ENCODE assay signal across 9 cellular contexts in genomic region chr15:84599906-84600305, GRCh38. TPM values are rescaled to one million over a fixed set of nuclear protein-coding genes. Genes with fewer than 3 reads are reported as not detected.
DNase-seq lines count a peak whose midpoint lies in the region; ATAC-seq, FAIRE-seq and TF ChIP-seq lines count a peak whose summit lies in the region.
"Had no signal": no experiment of that assay in that cellular context is flagged by ENCODE, and none has a peak within 500 bp of the region (broad histone marks: within the 10 kb centered on the region; RNA-seq: fewer than 3 reads in every experiment).

No MANE protein-coding gene starts in this region.

- H3K4me3 ChIP-seq in WI38 (ENCODE audit: low read depth, low read length) (peak overlapping the region; percentile 89), HepG2 (replicated peaks in 1 of 3; ENCODE audit: insufficient read depth in 1 of 3, low read depth in 2 of 3, low read length in 3 of 3) (peak overlapping the region; percentile 41 to 98 (median 78); a peak in 5 of 6 replicates), testis (peak overlapping the region; percentile 75 to 81), tibial nerve (peak overlapping the region in 2 of 4 donors; percentile 82 to 84)

- no peaks in the 10 kb centered on the region for H3K27me3 Mint-ChIP-seq in activated T-cell treated with anti-CD3 and anti-CD28 coated beads, Interleukin-2, amount 50 U/mL, for 72 hours (ENCODE audit: low read depth)

- peak overlapping the region; percentile 10; the same call in 1 of the 2 replicates for H3K9ac ChIP-seq in HepG2 (ENCODE audit: insufficient read depth, low read depth, low read length)

- no peak overlapping the region for H2AFZ ChIP-seq in HepG2 (ENCODE audit: low read length)

- no peak for FAIRE-seq in HepG2 (lab: Jason Lieb, UNC)
- FAIRE-seq: keratinocyte had no signal

- TF ChIP-seq CTCF in WI38 (IDR thresholded peaks at IDR 0.05; ENCODE audit: low read depth, low read length): no peak
- TF ChIP-seq CTCF in HepG2 (CRISPR knock-in tag; IDR thresholded peaks at IDR 0.05): no peak
- no peak for TF ChIP-seq CTCF in testis (IDR thresholded peaks at IDR 0.05)
- no peak for TF ChIP-seq CTCF in tibial nerve (IDR thresholded peaks at IDR 0.05)
- TF ChIP-seq CTCF in GM13977 (IDR thresholded peaks at IDR 0.05; ENCODE audit: extremely low read depth, insufficient read depth, missing control alignments): no peak

- peaks cover 28% of the 10 kb centered on the region for H3K79me2 ChIP-seq in HepG2 (ENCODE audit: insufficient read depth, low read length)

- no peaks in the 10 kb centered on the region for H3K9me3 ChIP-seq in HepG2 (ENCODE audit: low read length)
- H3K9me3 ChIP-seq in testis: no peaks in the 10 kb centered on the region
- H3K9me3 ChIP-seq in tibial nerve: no peaks in the 10 kb centered on the region

- POLR2A ChIA-PET in HepG2 (lab: Yijun Ruan, JAX): interaction anchor here (0.8 to 2.9 kb wide), 9 partner anchors 11 to 220 kb away, joined by 3 to 34 read pairs (median 9); partner anchors contain the start of genes NMB and WDR73

- no peak overlapping the region for H3K27ac Mint-ChIP-seq in activated T-cell treated with anti-CD3 and anti-CD28 coated beads, Interleukin-2, amount 50 U/mL, for 72 hours

- H3K27me3 ChIP-seq in HepG2 (ENCODE audit: control insufficient read depth in 1 of 2, insufficient read depth in 2 of 2, low read length in 2 of 2) (no peaks in the 10 kb centered on the region; a peak in 1 of 5 replicates), testis (no peaks in the 10 kb centered on the region), tibial nerve (no peaks in the 10 kb centered on the region)

- H3K36me3 ChIP-seq in HepG2 (replicated peaks in 1 of 2; ENCODE audit: control insufficient read depth in 1 of 2, insufficient read depth in 2 of 2, low read length in 2 of 2): peaks cover 1 to 7% of the 10 kb centered on the region in 2 experiments; a peak in 1 of 5 replicates
- no peaks in the 10 kb centered on the region for H3K36me3 ChIP-seq in testis (ENCODE audit: low read depth, missing control alignments)
- peaks cover 0 to 12% (median 0%) of the 10 kb centered on the region in 3 donors for H3K36me3 ChIP-seq in tibial nerve

- TF ChIP-seq RAD21 in HepG2 (CRISPR knock-in tag; IDR thresholded peaks at IDR 0.05): no peak

- ATAC-seq in activated T-cell treated with anti-CD3 and anti-CD28 coated beads, Interleukin-2, amount 50 U/mL, for 72 hours (replicated peaks in 1 of 2): no peak
- ATAC-seq in HepG2: no peak

- H3K4me3 Mint-ChIP-seq in activated T-cell treated with anti-CD3 and anti-CD28 coated beads, Interleukin-2, amount 50 U/mL, for 72 hours: peak overlapping the region; percentile 84 to 94

- 16% methylated on average over 10 of the region's 10 CpGs for WGBS in HepG2 (ENCODE audit: low lambda C conversion rate)
- 49 to 58% methylated on average over 10 of the region's 10 CpGs for WGBS in testis, 2 donors
- WGBS in tibial nerve, 2 donors: 70 to 80% methylated on average over 10 of the region's 10 CpGs

- H4K20me1 ChIP-seq in HepG2 (ENCODE audit: insufficient read depth, low read length): no peaks in the 10 kb centered on the region

- DNase-seq in activated T-cell treated with anti-CD3 and anti-CD28 coated beads, Interleukin-2, amount 50 U/mL, for 72 hours: no peak
- DNase-seq in activated T-cell treated with anti-CD3 and anti-CD28 coated beads for 4 hours (no peak), HepG2 (ENCODE audit: low spot score) (no peak), testis (no peak), tibial nerve (ENCODE audit: low spot score in 2 of 2) (no peak), MV-4-11 (lab: John Stamatoyannopoulos, UW) (no peak), GM13977 (ENCODE audit: low spot score) (no peak)

- H3K27ac ChIP-seq in HepG2 (ENCODE audit: extremely low read length, insufficient read depth, low read length) (no peak overlapping the region), testis (no peak overlapping the region), tibial nerve (peak overlapping the region in 2 of 4 donors; percentile 65 to 84)

- TF ChIP-seq EP300 in HepG2 (IDR thresholded peaks at IDR 0.05; ENCODE audit: low read depth in 2 of 2, low read length in 2 of 2) (no peak), HepG2 (CRISPR knock-in tag; IDR thresholded peaks at IDR 0.05; ENCODE audit: borderline replicate concordance) (no peak), tibial nerve (IDR thresholded peaks at IDR 0.05) (no peak)

- BruUV-seq in HepG2 (replicated peaks; lab: Mats Ljungman, UMichigan): no TSS peak

- TF ChIP-seq POLR2A in HepG2 (IDR thresholded peaks at IDR 0.05; ENCODE audit: insufficient read depth in 1 of 2, low read depth in 2 of 2, low read length in 2 of 2) (no peak), testis (IDR thresholded peaks at IDR 0.05) (no peak), tibial nerve (IDR thresholded peaks at IDR 0.05) (no peak)

- H3K4me2 ChIP-seq in HepG2 (ENCODE audit: low read depth, low read length): peak overlapping the region; percentile 94

- peaks cover 1% of the 10 kb centered on the region in 2 donors for H3K36me3 Mint-ChIP-seq in activated T-cell treated with anti-CD3 and anti-CD28 coated beads, Interleukin-2, amount 50 U/mL, for 72 hours (ENCODE audit: insufficient read depth in 2 of 2)

- intact Hi-C loops in HepG2 (cut with micrococcal nuclease; ENCODE audit: unreplicated experiment): loop anchor here (1.0 to 5.0 kb wide), 5 partner anchors 12 to 147 kb away; partner anchors contain the start of genes NMB, WDR73 and ZNF592
- intact Hi-C loops in testis (cut with DNase I; ENCODE audit: low total_unique reads): no loop called here

- CTCF ChIA-PET in HepG2 (lab: Yijun Ruan, JAX; ENCODE audit: low intra/inter-chr PET ratio, low total read pairs): interaction anchor here (0.8 to 4.1 kb wide), 3 partner anchors 38 to 245 kb away, joined by 3 to 34 read pairs (median 25); partner anchors contain the start of gene NMB

- no peaks in the 10 kb centered on the region for H3K9me3 Mint-ChIP-seq in activated T-cell treated with anti-CD3 and anti-CD28 coated beads, Interleukin-2, amount 50 U/mL, for 72 hours

- H3K4me1 Mint-ChIP-seq in activated T-cell treated with anti-CD3 and anti-CD28 coated beads, Interleukin-2, amount 50 U/mL, for 72 hours (ENCODE audit: low read depth): peaks cover 61% of the 10 kb centered on the region

- in situ Hi-C loops in HepG2 (cut with HindIII; ENCODE audit: extremely low pct_ligation_motif_present, low pct_unique_long_range_greater_than_20kb): loop anchor here (5.0 to 10.0 kb wide), 2 partner anchors 37 to 325 kb away; no protein-coding TSS in a partner anchor
- in situ Hi-C loops in GM13977 (cut with MboI; ENCODE audit: low pct_unique_long_range_greater_than_20kb, low sequenced_read_pairs, unreplicated experiment): no loop called here

- H3K4me1 ChIP-seq in HepG2 (ENCODE audit: insufficient read depth, low read length) (peaks cover 60% of the 10 kb centered on the region), testis (no peaks in the 10 kb centered on the region), tibial nerve (peaks cover 0 to 41% (median 21%) of the 10 kb centered on the region in 4 donors)

RNA-seq across cellular contexts. Expression of gene ZSCAN2, which starts 0.9 kb away (rescaled TPM):
- total RNA-seq in activated T-cell treated with anti-CD3 and anti-CD28 coated beads, Interleukin-2, amount 50 U/mL, for 72 hours: 10 to 100 TPM in 1 of 2 donors, 1 to 10 TPM in 1; 9.8 to 12.6 TPM
- 21.5 and 23.7 TPM in 2 replicates for total RNA-seq in HepG2 (2016; rRNA removed; fragmentation: Illumina TruSeq; extraction: Trizol)
- 5.3 and 7.3 TPM in 2 replicates for total RNA-seq in HepG2 (2016; cell fraction: cytosol; rRNA removed; fragmentation: Illumina TruSeq; extraction: Trizol; ENCODE audit: low read depth)
- total RNA-seq in HepG2 (2016; cell fraction: insoluble cytoplasmic fraction; rRNA removed; fragmentation: Illumina TruSeq; extraction: Trizol): 24.0 and 25.1 TPM in 2 replicates
- 11.5 and 12.3 TPM in 2 replicates for total RNA-seq in HepG2 (2016; cell fraction: membrane; rRNA removed; fragmentation: Illumina TruSeq; extraction: Trizol)
- total RNA-seq in HepG2 (2016; cell fraction: nucleus; rRNA removed; fragmentation: Illumina TruSeq; extraction: Trizol): 14.5 and 18.1 TPM in 2 replicates
- polyA plus RNA-seq in HepG2 (2011; rRNA removed): 10.9 and 11.4 TPM in 2 replicates
- polyA plus RNA-seq in HepG2 (2011; cell fraction: cytosol; rRNA removed): 8.2 and 10.4 TPM in 2 replicates
- polyA plus RNA-seq in HepG2 (2011; cell fraction: nucleus; rRNA removed): 9.0 and 10.7 TPM in 2 replicates
- polyA plus RNA-seq in HepG2 (2012): 7.4 and 9.0 TPM in 2 replicates
- polyA plus RNA-seq in HepG2 (2016; cell fraction: cytosol; fragmentation: Illumina TruSeq; extraction: Trizol; ENCODE audit: low read depth): 6.4 and 6.7 TPM in 2 replicates
- polyA plus RNA-seq in HepG2 (2016; cell fraction: insoluble cytoplasmic fraction; fragmentation: Illumina TruSeq; extraction: Trizol; ENCODE audit: low read depth): 20.5 and 21.3 TPM in 2 replicates
- 8.9 and 9.9 TPM in 2 replicates for polyA plus RNA-seq in HepG2 (2016; cell fraction: membrane; fragmentation: Illumina TruSeq; extraction: Trizol; ENCODE audit: low read depth)
- polyA plus RNA-seq in HepG2 (2016; cell fraction: nucleus; fragmentation: Illumina TruSeq; extraction: Trizol; ENCODE audit: insufficient read depth, low read depth): 22.1 and 26.1 TPM in 2 replicates
- polyA minus RNA-seq in HepG2 (2011; rRNA and poly(A)+ RNA removed; ENCODE audit: low replicate concordance): 5.9 and 16.0 TPM in 2 replicates
- polyA minus RNA-seq in HepG2 (2011; cell fraction: cytosol; rRNA and poly(A)+ RNA removed): 6.9 and 8.2 TPM in 2 replicates
- polyA minus RNA-seq in HepG2 (2011; cell fraction: nucleus; rRNA and poly(A)+ RNA removed): 16.1 and 23.2 TPM in 2 replicates
- total RNA-seq in testis: 10 to 100 TPM; 15.3 to 16.1 TPM
- 18.6 TPM for polyA plus RNA-seq in testis (ENCODE audit: insufficient read depth, low read depth, low replicate concordance)
- 1 to 10 TPM; 4.1 to 7.2 (median 5.2) TPM for total RNA-seq in tibial nerve

RNA-seq across cellular contexts. Expression of gene WDR73, which starts 54.2 kb away (rescaled TPM):
- 10 to 100 TPM; 16.1 to 16.7 TPM for total RNA-seq in activated T-cell treated with anti-CD3 and anti-CD28 coated beads, Interleukin-2, amount 50 U/mL, for 72 hours
- total RNA-seq in HepG2 (2016; rRNA removed; fragmentation: Illumina TruSeq; extraction: Trizol) (32.5 and 35.5 TPM in 2 replicates), testis (10 to 100 TPM; 40.4 to 49.1 TPM), tibial nerve (10 to 100 TPM; 19.7 to 40.2 (median 32.3) TPM)
- total RNA-seq in HepG2 (2016; cell fraction: cytosol; rRNA removed; fragmentation: Illumina TruSeq; extraction: Trizol; ENCODE audit: low read depth): 10.8 and 11.7 TPM in 2 replicates
- 32.6 and 33.3 TPM in 2 replicates for total RNA-seq in HepG2 (2016; cell fraction: insoluble cytoplasmic fraction; rRNA removed; fragmentation: Illumina TruSeq; extraction: Trizol)
- 18.7 and 20.1 TPM in 2 replicates for total RNA-seq in HepG2 (2016; cell fraction: membrane; rRNA removed; fragmentation: Illumina TruSeq; extraction: Trizol)
- total RNA-seq in HepG2 (2016; cell fraction: nucleus; rRNA removed; fragmentation: Illumina TruSeq; extraction: Trizol): 31.9 and 35.3 TPM in 2 replicates
- polyA plus RNA-seq in HepG2 (2011; rRNA removed) (20.0 and 21.9 TPM in 2 replicates), testis (ENCODE audit: insufficient read depth, low read depth, low replicate concordance) (38.4 TPM)
- 10.8 and 12.7 TPM in 2 replicates for polyA plus RNA-seq in HepG2 (2011; cell fraction: cytosol; rRNA removed)
- 45.9 and 52.5 TPM in 2 replicates for polyA plus RNA-seq in HepG2 (2011; cell fraction: nucleus; rRNA removed)
- 14.1 and 15.5 TPM in 2 replicates for polyA plus RNA-seq in HepG2 (2012)
- 7.3 and 8.1 TPM in 2 replicates for polyA plus RNA-seq in HepG2 (2016; cell fraction: cytosol; fragmentation: Illumina TruSeq; extraction: Trizol; ENCODE audit: low read depth)
- polyA plus RNA-seq in HepG2 (2016; cell fraction: insoluble cytoplasmic fraction; fragmentation: Illumina TruSeq; extraction: Trizol; ENCODE audit: low read depth): 24.7 and 25.3 TPM in 2 replicates
- polyA plus RNA-seq in HepG2 (2016; cell fraction: membrane; fragmentation: Illumina TruSeq; extraction: Trizol; ENCODE audit: low read depth): 13.1 and 14.1 TPM in 2 replicates
- 60.7 and 63.6 TPM in 2 replicates for polyA plus RNA-seq in HepG2 (2016; cell fraction: nucleus; fragmentation: Illumina TruSeq; extraction: Trizol; ENCODE audit: insufficient read depth, low read depth)
- polyA minus RNA-seq in HepG2 (2011; rRNA and poly(A)+ RNA removed; ENCODE audit: low replicate concordance): 23.7 and 63.4 TPM in 2 replicates
- polyA minus RNA-seq in HepG2 (2011; cell fraction: cytosol; rRNA and poly(A)+ RNA removed): 4.2 and 5.5 TPM in 2 replicates
- polyA minus RNA-seq in HepG2 (2011; cell fraction: nucleus; rRNA and poly(A)+ RNA removed): 27.8 and 29.0 TPM in 2 replicates

RNA-seq across cellular contexts. Expression of gene NMB, which starts 58.1 kb away (rescaled TPM):
- 1 to 10 TPM; 3.6 to 4.0 TPM for total RNA-seq in activated T-cell treated with anti-CD3 and anti-CD28 coated beads, Interleukin-2, amount 50 U/mL, for 72 hours
- total RNA-seq in HepG2 (2016; rRNA removed; fragmentation: Illumina TruSeq; extraction: Trizol) (15.5 and 25.4 TPM in 2 replicates), testis (10 to 100 TPM; 11.0 to 17.5 TPM), tibial nerve (100 to 1,000 TPM in 1 of 4 donors, 10 to 100 TPM in 3; 27.3 to 157 (median 68.0) TPM)
- total RNA-seq in HepG2 (2016; cell fraction: cytosol; rRNA removed; fragmentation: Illumina TruSeq; extraction: Trizol; ENCODE audit: low read depth): 88.1 and 117 TPM in 2 replicates
- total RNA-seq in HepG2 (2016; cell fraction: insoluble cytoplasmic fraction; rRNA removed; fragmentation: Illumina TruSeq; extraction: Trizol): 16.2 and 26.0 TPM in 2 replicates
- 60.2 and 72.6 TPM in 2 replicates for total RNA-seq in HepG2 (2016; cell fraction: membrane; rRNA removed; fragmentation: Illumina TruSeq; extraction: Trizol)
- 10.9 and 13.4 TPM in 2 replicates for total RNA-seq in HepG2 (2016; cell fraction: nucleus; rRNA removed; fragmentation: Illumina TruSeq; extraction: Trizol)
- polyA plus RNA-seq in HepG2 (2011; rRNA removed) (10.4 and 11.4 TPM in 2 replicates), testis (ENCODE audit: insufficient read depth, low read depth, low replicate concordance) (7.5 TPM)
- 5.0 and 11.2 TPM in 2 replicates for polyA plus RNA-seq in HepG2 (2011; cell fraction: cytosol; rRNA removed)
- polyA plus RNA-seq in HepG2 (2011; cell fraction: nucleus; rRNA removed): 4.2 and 5.7 TPM in 2 replicates
- polyA plus RNA-seq in HepG2 (2012): 5.3 and 6.5 TPM in 2 replicates
- polyA plus RNA-seq in HepG2 (2016; cell fraction: cytosol; fragmentation: Illumina TruSeq; extraction: Trizol; ENCODE audit: low read depth): 114 and 137 TPM in 2 replicates
- polyA plus RNA-seq in HepG2 (2016; cell fraction: insoluble cytoplasmic fraction; fragmentation: Illumina TruSeq; extraction: Trizol; ENCODE audit: low read depth): 13.5 and 14.0 TPM in 2 replicates
- polyA plus RNA-seq in HepG2 (2016; cell fraction: membrane; fragmentation: Illumina TruSeq; extraction: Trizol; ENCODE audit: low read depth): 57.5 and 62.3 TPM in 2 replicates
- polyA plus RNA-seq in HepG2 (2016; cell fraction: nucleus; fragmentation: Illumina TruSeq; extraction: Trizol; ENCODE audit: insufficient read depth, low read depth): 20.7 and 22.2 TPM in 2 replicates
- 3.7 TPM in 1 of 2 replicates, not detected in the other for polyA minus RNA-seq in HepG2 (2011; rRNA and poly(A)+ RNA removed; ENCODE audit: low replicate concordance)
- 1.3 and 2.9 TPM in 2 replicates for polyA minus RNA-seq in HepG2 (2011; cell fraction: cytosol; rRNA and poly(A)+ RNA removed)
- 1.1 and 1.2 TPM in 2 replicates for polyA minus RNA-seq in HepG2 (2011; cell fraction: nucleus; rRNA and poly(A)+ RNA removed)
